Comparison of ENCODE assay signal across 8 cellular contexts in genomic region chr15:42576040-42576594, GRCh38. TPM values are rescaled to one million over a fixed set of nuclear protein-coding genes. Genes with fewer than 3 reads are reported as not detected.
DNase-seq lines count a peak whose midpoint lies in the region; ATAC-seq and TF ChIP-seq lines count a peak whose summit lies in the region.

No MANE protein-coding gene starts in this region.

- H3K36me3 ChIP-seq in ACC112 (ENCODE audit: insufficient read depth, low read length): no peaks in the 10 kb centered on the region
- no peaks in the 10 kb centered on the region for H3K36me3 ChIP-seq in mucosa of descending colon (ENCODE audit: low read depth)

- H3K27me3 ChIP-seq in ACC112 (ENCODE audit: insufficient read depth, low read length): no peaks in the 10 kb centered on the region

- peak overlapping the region; percentile 50 to 92 (median 90) for H3K27ac Mint-ChIP-seq in brain

- peaks cover 54% of the 10 kb centered on the region for H3K4me1 Mint-ChIP-seq in brain

- ATAC-seq in mucosa of descending colon (no peak), HG03095 (IDR thresholded peaks at IDR 0.05; ENCODE audit: unreplicated experiment) (no peak), GM21390 (IDR thresholded peaks at IDR 0.05; ENCODE audit: unreplicated experiment) (no peak)

- peak overlapping the region; percentile 94 to 99 (median 97) for H3K4me3 Mint-ChIP-seq in brain

- H3K27ac ChIP-seq in ACC112 (ENCODE audit: low read depth, low read length): no peak overlapping the region

- TF ChIP-seq CTCF in HFF-Myc (IDR thresholded peaks at IDR 0.05; ENCODE audit: low read depth, low read length, missing control alignments) (no peak), brain (conservative IDR thresholded peaks at IDR 0.05) (no peak), mucosa of descending colon (IDR thresholded peaks at IDR 0.05) (no peak)

- DNase-seq in HFF-Myc (ENCODE audit: extremely low read depth, low read depth): no peak
- no peak for DNase-seq in mucosa of descending colon
- no peak for DNase-seq in mucosa of gallbladder (ENCODE audit: low spot score)
- no peak for DNase-seq in RKO (ENCODE audit: low spot score)

- no peaks in the 10 kb centered on the region for H3K9me3 ChIP-seq in mucosa of descending colon

- H2AFZ ChIP-seq in ACC112 (ENCODE audit: low read length, unreplicated experiment): peak overlapping the region; percentile 78

- no peaks in the 10 kb centered on the region for H3K36me3 Mint-ChIP-seq in brain

- peaks cover 18% of the 10 kb centered on the region for H3K27me3 Mint-ChIP-seq in brain

- H3K4me1 ChIP-seq in ACC112 (ENCODE audit: control insufficient read depth, insufficient read depth, low read length, unreplicated experiment) (peaks cover 19% of the 10 kb centered on the region), mucosa of descending colon (ENCODE audit: low read depth) (no peaks in the 10 kb centered on the region)

- peak overlapping the region; percentile 87 for H3K4me3 ChIP-seq in ACC112 (ENCODE audit: low read depth, low read length)
- peak overlapping the region; percentile 85 for H3K4me3 ChIP-seq in HFF-Myc (replicated peaks; ENCODE audit: low read depth, low read length)
- H3K4me3 ChIP-seq in mucosa of descending colon: peak overlapping the region; percentile 40

- intact Hi-C loops in mucosa of descending colon (cut with DNase I, micrococcal nuclease): no loop called here

- no peaks in the 10 kb centered on the region for H3K9me3 Mint-ChIP-seq in brain

- H3K79me2 ChIP-seq in ACC112 (ENCODE audit: control insufficient read depth, insufficient read depth, low read length, unreplicated experiment): peaks cover 8% of the 10 kb centered on the region

RNA-seq across cellular contexts. Expression of gene STARD9, which starts 0.7 kb away (rescaled TPM):
- polyA plus RNA-seq in brain (ENCODE audit: insufficient read depth, low read depth, low replicate concordance): 1.6 TPM
- total RNA-seq in mucosa of descending colon (10 to 100 TPM in 1 of 3 donors, 1 to 10 TPM in 2; 6.1 to 42.8 (median 8.5) TPM), mucosa of gallbladder (9.8 TPM)

RNA-seq across cellular contexts. Expression of gene HAUS2, which starts 27.5 kb away (rescaled TPM):
- polyA plus RNA-seq in brain (ENCODE audit: insufficient read depth, low read depth, low replicate concordance): 15.9 TPM
- 10 to 100 TPM; 11.7 to 16.5 (median 13.4) TPM for total RNA-seq in mucosa of descending colon
- total RNA-seq in mucosa of gallbladder: 12.5 TPM

RNA-seq across cellular contexts. Expression of gene LRRC57, which starts 27.5 kb away (rescaled TPM):
- polyA plus RNA-seq in brain (ENCODE audit: insufficient read depth, low read depth, low replicate concordance): 19.1 TPM
- total RNA-seq in mucosa of descending colon (10 to 100 TPM; 24.1 to 30.9 (median 26.6) TPM), mucosa of gallbladder (22.5 TPM)
